In the genomic region with DNA sequence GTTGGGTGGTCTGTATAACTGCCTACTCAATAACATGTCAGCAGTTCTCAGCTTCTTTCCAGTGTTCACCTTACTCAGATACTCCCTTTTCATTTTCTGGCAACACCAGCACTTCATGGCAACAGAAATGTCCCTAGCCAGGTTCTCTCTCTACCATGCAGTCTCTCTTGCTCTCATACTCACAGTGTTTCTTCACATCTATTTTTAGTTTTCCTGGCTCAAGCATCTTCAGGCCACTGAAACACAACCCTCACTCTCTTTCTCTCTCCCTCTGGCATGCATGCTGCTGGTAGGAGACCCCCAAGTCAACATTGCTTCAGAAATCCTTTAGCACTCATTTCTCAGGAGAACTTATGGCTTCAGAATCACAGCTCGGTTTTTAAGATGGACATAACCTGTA, we compare ENCODE assay signal across 23 cellular contexts. TPM values are rescaled to one million over a fixed set of nuclear protein-coding genes. Genes with fewer than 3 reads are reported as not detected.
DNase-seq lines count a peak whose midpoint lies in the region; ATAC-seq and TF ChIP-seq lines count a peak whose summit lies in the region.
"Had no signal": no experiment of that assay in that cellular context is flagged by ENCODE, and none has a peak within 500 bp of the region (broad histone marks: within the 10 kb centered on the region; RNA-seq: fewer than 3 reads in every experiment).

A gene (plus strand): TSS at position 253 of the 400 bp plus-strand sequence. CDS start 305 bp downstream, outside the sequence.

- intact Hi-C loops in left colon (cut with DNase I, micrococcal nuclease) (no loop called here), posterior vena cava (cut with DNase I) (no loop called here)

- DNase-seq in GM23338 (ENCODE audit: low spot score): no peak
- no peak for DNase-seq in left colon
- DNase-seq in MG63: no peak
- no peak for DNase-seq in posterior vena cava (ENCODE audit: low spot score)
- DNase-seq in GM20000 (ENCODE audit: low spot score): no peak
- DNase-seq: ACHN; activated CD4-positive, alpha-beta T cell treated with anti-CD3 and anti-CD28 coated beads, Interleukin-2, amount 10 ng/mL, durations not matched to agents 24 days and 14 days; activated CD8-positive, alpha-beta memory T cell treated with anti-CD3 and anti-CD28 coated beads, Interleukin-2, amount 50 U/mL, for 48 hours; activated naive CD4-positive, alpha-beta T cell treated with anti-CD3 and anti-CD28 coated beads for 36 hours; CD4-positive, alpha-beta T cell; cortex of kidney; foreskin keratinocyte; Karpas-422; mesenchymal stem cell; NCI-H1417 treated with DMSO at 0.1 percent for 48 hours; nephron progenitor cell; SJCRH30; stimulated activated naive CD8-positive, alpha-beta T cell treated with anti-CD3 and anti-CD28 coated beads, Interleukin-15, Interleukin-2, amounts not matched to agents 100 U/mL and 50 U/mL, for 24 hours had no signal

- no peaks in the 10 kb centered on the region for H3K79me2 ChIP-seq in GM23338 (replicated peaks; ENCODE audit: insufficient read depth)

- H3K36me3 Mint-ChIP-seq in GM23338 (ENCODE audit: low read depth) (no peaks in the 10 kb centered on the region), brain (no peaks in the 10 kb centered on the region)

- H3K4me2 ChIP-seq in GM23338: no peak within 1 kb of the TSS

- H3K4me3 Mint-ChIP-seq in GM23338: no peak within 1 kb of the TSS
- peak within 1 kb of the TSS in 1 of 5 experiments; percentile 67 for H3K4me3 Mint-ChIP-seq in brain
- H3K4me3 Mint-ChIP-seq: activated CD4-positive, alpha-beta T cell treated with anti-CD3 and anti-CD28 coated beads, Interleukin-2, amount 10 ng/mL, durations not matched to agents 24 days and 14 days; activated naive CD4-positive, alpha-beta T cell treated with anti-CD3 and anti-CD28 coated beads for 36 hours; CD4-positive, alpha-beta T cell; nephron progenitor cell had no signal

- H3K9ac ChIP-seq in skeletal muscle tissue (ENCODE audit: low read depth in 1 of 3, low read length in 3 of 3): peak within 1 kb of the TSS; percentile 93 to 96 (median 95)

- H4K20me1 ChIP-seq in GM23338 (replicated peaks; ENCODE audit: insufficient read depth): no peaks in the 10 kb centered on the region

- no peaks in the 10 kb centered on the region for H3F3A ChIP-seq in GM23338 (replicated peaks; ENCODE audit: low read depth)

- peaks cover 7% of the 10 kb centered on the region for H3K9me2 ChIP-seq in GM23338 (ENCODE audit: insufficient read depth)

- H3K4me1 Mint-ChIP-seq in GM23338: peaks cover 24% of the 10 kb centered on the region
- no peaks in the 10 kb centered on the region for H3K4me1 Mint-ChIP-seq in brain
- H3K4me1 Mint-ChIP-seq: nephron progenitor cell had no signal

- ATAC-seq in GM23338: no peak
- ATAC-seq in left colon: no peak
- ATAC-seq in activated CD4-positive, CD25-positive, alpha-beta regulatory T cell treated with anti-CD3 and anti-CD28 coated beads, Interleukin-2, amount 50 U/mL, for 24 hours: no peak
- ATAC-seq: foreskin keratinocyte; HCT116; stimulated activated naive CD8-positive, alpha-beta T cell treated with anti-CD3 and anti-CD28 coated beads, Interleukin-15, Interleukin-2, amounts not matched to agents 100 U/mL and 50 U/mL, for 24 hours had no signal

- H3K27ac ChIP-seq in GM23338 (ENCODE audit: low read depth): no peak within 1 kb of the TSS
- peak within 1 kb of the TSS; percentile 98 for H3K27ac ChIP-seq in skeletal muscle tissue (ENCODE audit: low read depth, low read length)
- H3K27ac ChIP-seq: ascending aorta, foreskin keratinocyte, SJCRH30 had no signal

- H3K4me1 ChIP-seq in GM23338 (ENCODE audit: insufficient read depth) (peaks cover 21% of the 10 kb centered on the region), skeletal muscle tissue (ENCODE audit: control insufficient read depth in 3 of 3, insufficient read depth in 3 of 3, low read length in 3 of 3) (peaks cover 20 to 49% (median 37%) of the 10 kb centered on the region in 3 donors)
- H3K4me1 ChIP-seq: ascending aorta, foreskin keratinocyte had no signal

- TF ChIP-seq CTCF in GM23338 (conservative IDR thresholded peaks at IDR 0.05; ENCODE audit: low read depth in 2 of 2) (no peak), brain (conservative IDR thresholded peaks at IDR 0.05) (no peak), GM20000 (IDR thresholded peaks at IDR 0.05; ENCODE audit: extremely low read depth, missing control alignments) (no peak)

- H3K27me3 Mint-ChIP-seq in GM23338 (ENCODE audit: insufficient read depth, low read depth, poor library complexity): peaks cover 6% of the 10 kb centered on the region
- H3K27me3 Mint-ChIP-seq in brain: no peaks in the 10 kb centered on the region
- H3K27me3 Mint-ChIP-seq: activated CD4-positive, alpha-beta T cell treated with anti-CD3 and anti-CD28 coated beads, Interleukin-2, amount 10 ng/mL, durations not matched to agents 24 days and 14 days; CD4-positive, alpha-beta T cell had no signal

- no peak within 1 kb of the TSS for H3K4me3 ChIP-seq in GM23338
- H3K4me3 ChIP-seq in skeletal muscle tissue (ENCODE audit: low read length in 3 of 3): peak within 1 kb of the TSS; percentile 74 to 88 (median 76)
- H3K4me3 ChIP-seq in MG63: no peak within 1 kb of the TSS
- H3K4me3 ChIP-seq: ascending aorta, SJCRH30 had no signal

- H2AFZ ChIP-seq in GM23338: 0 out of 2 replicates have a peak within 1 kb of the TSS, but pooled peaks have one; percentile 2

- H3K9me3 Mint-ChIP-seq in GM23338 (no peaks in the 10 kb centered on the region), brain (no peaks in the 10 kb centered on the region)
- H3K9me3 Mint-ChIP-seq: activated CD4-positive, alpha-beta T cell treated with anti-CD3 and anti-CD28 coated beads, Interleukin-2, amount 10 ng/mL, durations not matched to agents 24 days and 14 days; activated naive CD4-positive, alpha-beta T cell treated with anti-CD3 and anti-CD28 coated beads for 36 hours; CD4-positive, alpha-beta T cell; nephron progenitor cell had no signal

- H3K27ac Mint-ChIP-seq in GM23338: no peak within 1 kb of the TSS
- H3K27ac Mint-ChIP-seq in brain: peak within 1 kb of the TSS in 2 of 5 experiments; percentile 8 to 45
- H3K27ac Mint-ChIP-seq: activated CD4-positive, alpha-beta T cell treated with anti-CD3 and anti-CD28 coated beads, Interleukin-2, amount 10 ng/mL, durations not matched to agents 24 days and 14 days; activated naive CD4-positive, alpha-beta T cell treated with anti-CD3 and anti-CD28 coated beads for 36 hours; CD4-positive, alpha-beta T cell had no signal

- H3K36me3 ChIP-seq in GM23338 (ENCODE audit: insufficient read depth) (no peaks in the 10 kb centered on the region; the same call in 1 of the 2 replicates), skeletal muscle tissue (ENCODE audit: control insufficient read depth in 3 of 3, insufficient read depth in 3 of 3, low read length in 3 of 3) (peaks cover 9 to 16% (median 14%) of the 10 kb centered on the region in 3 donors), MG63 (no peaks in the 10 kb centered on the region)
- H3K36me3 ChIP-seq: SJCRH30 had no signal

- H3K27me3 ChIP-seq in GM23338 (ENCODE audit: insufficient read depth) (no peaks in the 10 kb centered on the region), skeletal muscle tissue (ENCODE audit: control insufficient read depth in 3 of 3, insufficient read depth in 3 of 3, low read length in 3 of 3) (no peaks in the 10 kb centered on the region), MG63 (no peaks in the 10 kb centered on the region)
- H3K27me3 ChIP-seq: ascending aorta, foreskin keratinocyte, SJCRH30 had no signal

- no peaks in the 10 kb centered on the region for H3K9me3 ChIP-seq in skeletal muscle tissue (ENCODE audit: control insufficient read depth in 3 of 3, low read length in 3 of 3)
- no peaks in the 10 kb centered on the region for H3K9me3 ChIP-seq in MG63
- H3K9me3 ChIP-seq: ascending aorta had no signal

TF ChIP-seq in GM23338, 12 proteins besides CTCF, POLR2A, EP300 and RAD21 (continues in another document):
- TF ChIP-seq, protein P1, sequence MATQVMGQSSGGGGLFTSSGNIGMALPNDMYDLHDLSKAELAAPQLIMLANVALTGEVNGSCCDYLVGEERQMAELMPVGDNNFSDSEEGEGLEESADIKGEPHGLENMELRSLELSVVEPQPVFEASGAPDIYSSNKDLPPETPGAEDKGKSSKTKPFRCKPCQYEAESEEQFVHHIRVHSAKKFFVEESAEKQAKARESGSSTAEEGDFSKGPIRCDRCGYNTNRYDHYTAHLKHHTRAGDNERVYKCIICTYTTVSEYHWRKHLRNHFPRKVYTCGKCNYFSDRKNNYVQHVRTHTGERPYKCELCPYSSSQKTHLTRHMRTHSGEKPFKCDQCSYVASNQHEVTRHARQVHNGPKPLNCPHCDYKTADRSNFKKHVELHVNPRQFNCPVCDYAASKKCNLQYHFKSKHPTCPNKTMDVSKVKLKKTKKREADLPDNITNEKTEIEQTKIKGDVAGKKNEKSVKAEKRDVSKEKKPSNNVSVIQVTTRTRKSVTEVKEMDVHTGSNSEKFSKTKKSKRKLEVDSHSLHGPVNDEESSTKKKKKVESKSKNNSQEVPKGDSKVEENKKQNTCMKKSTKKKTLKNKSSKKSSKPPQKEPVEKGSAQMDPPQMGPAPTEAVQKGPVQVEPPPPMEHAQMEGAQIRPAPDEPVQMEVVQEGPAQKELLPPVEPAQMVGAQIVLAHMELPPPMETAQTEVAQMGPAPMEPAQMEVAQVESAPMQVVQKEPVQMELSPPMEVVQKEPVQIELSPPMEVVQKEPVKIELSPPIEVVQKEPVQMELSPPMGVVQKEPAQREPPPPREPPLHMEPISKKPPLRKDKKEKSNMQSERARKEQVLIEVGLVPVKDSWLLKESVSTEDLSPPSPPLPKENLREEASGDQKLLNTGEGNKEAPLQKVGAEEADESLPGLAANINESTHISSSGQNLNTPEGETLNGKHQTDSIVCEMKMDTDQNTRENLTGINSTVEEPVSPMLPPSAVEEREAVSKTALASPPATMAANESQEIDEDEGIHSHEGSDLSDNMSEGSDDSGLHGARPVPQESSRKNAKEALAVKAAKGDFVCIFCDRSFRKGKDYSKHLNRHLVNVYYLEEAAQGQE (IDR thresholded peaks at IDR 0.05; ENCODE audit: unreplicated experiment): no peak

RNA-seq across cellular contexts. Expression of the gene that starts here (rescaled TPM):
- total RNA-seq in GM23338 (2014; rRNA removed; shearing (Covaris generic)): 1.1 and 2.1 TPM in 2 replicates
- polyA plus RNA-seq in GM23338 (2016; fragmentation: Nextera tagmentation; extraction: Ambion mirVana) (0.37 and 0.84 TPM in 2 replicates), brain (ENCODE audit: insufficient read depth, low read depth, low replicate concordance) (76.9 TPM)
- total RNA-seq in left colon (10 to 100 TPM; 12.9 to 13.8 TPM), skeletal muscle tissue (675 TPM), posterior vena cava (10 to 100 TPM in 1 of 2 donors, 1 to 10 TPM in 1; 7.6 to 11.8 TPM)
- total RNA-seq in MG63 (2014; rRNA removed; shearing (Covaris generic); ENCODE audit: low replicate concordance): not detected in 2 replicates

Comparison
In these comparisons a context has a peak if more than half of its experiments do, and no peak if none do; other contexts are left out.
1. RNA of the gene that starts here (total RNA-seq): 675 TPM in skeletal muscle tissue (single experiment); 12.9 to 13.8 TPM in left colon, 7.6 to 11.8 TPM in posterior vena cava, 1.1 to 2.1 TPM in GM23338 and not detected in MG63; every median in the first group is over 10 times any median in the second.
2. RNA of the gene that starts here (polyA plus RNA-seq): 76.9 TPM in brain (single experiment); 0.37 to 0.84 TPM in GM23338; every median in the first group is over 10 times any median in the second.
3. H3K4me3 ChIP-seq: peak in skeletal muscle tissue (3 of 3); none in GM23338 (single experiment) and MG63 (single experiment).